22 cellular contexts compared by ENCODE assay signal in the genomic region with DNA sequence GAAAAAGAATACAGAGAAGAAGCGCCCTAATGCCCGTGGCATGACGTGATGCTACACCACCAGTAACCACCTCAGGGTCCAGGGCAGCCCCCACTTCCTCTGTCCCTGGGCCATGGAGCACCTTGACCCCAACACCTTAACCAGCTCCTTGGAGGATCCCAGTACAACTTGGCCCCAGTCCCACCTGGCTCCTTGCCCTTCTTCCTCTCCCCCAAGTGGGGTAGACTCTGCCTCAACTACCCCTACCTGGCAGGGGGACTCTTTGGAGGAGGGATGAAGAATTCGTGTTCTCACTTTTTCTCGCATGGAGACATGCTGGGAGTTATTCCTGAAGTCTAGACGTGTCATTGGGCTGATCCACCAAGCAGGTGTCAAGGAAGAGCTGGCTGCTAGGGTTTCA. TPM values are rescaled to one million over a fixed set of nuclear protein-coding genes. Genes with fewer than 3 reads are reported as not detected.
DNase-seq lines count a peak whose midpoint lies in the region; ATAC-seq and TF ChIP-seq lines count a peak whose summit lies in the region.
"Had no signal": no experiment of that assay in that cellular context is flagged by ENCODE, and none has a peak within 500 bp of the region (broad histone marks: within the 10 kb centered on the region; RNA-seq: fewer than 3 reads in every experiment).

No MANE protein-coding gene starts in this region.

- no peak overlapping the region for H3K27ac ChIP-seq in CD4-positive, CD25-positive, alpha-beta regulatory T cell (ENCODE audit: insufficient read depth, low read length, poor library complexity, severe bottlenecking)
- no peak overlapping the region for H3K27ac ChIP-seq in GM23338 (ENCODE audit: low read depth)
- no peak overlapping the region for H3K27ac ChIP-seq in SK-N-SH (ENCODE audit: low read depth in 2 of 2, low read length in 1 of 2)
- H3K27ac ChIP-seq: gastrocnemius medialis, Peyer's patch had no signal

- peaks cover 6% of the 10 kb centered on the region for H3K36me3 Mint-ChIP-seq in activated CD4-positive, alpha-beta memory T cell treated with anti-CD3 and anti-CD28 coated beads for 36 hours
- peaks cover 16% of the 10 kb centered on the region for H3K36me3 Mint-ChIP-seq in activated CD4-positive, alpha-beta memory T cell treated with anti-CD3 and anti-CD28 coated beads, Interleukin-2, amount 10 ng/mL, durations not matched to agents 7 days and 5 days (ENCODE audit: low read depth)
- H3K36me3 Mint-ChIP-seq in CD4-positive, CD25-positive, alpha-beta regulatory T cell: peaks cover 22% of the 10 kb centered on the region
- H3K36me3 Mint-ChIP-seq in GM23338 (ENCODE audit: low read depth): no peaks in the 10 kb centered on the region
- H3K36me3 Mint-ChIP-seq in activated naive CD8-positive, alpha-beta T cell treated with anti-CD3 and anti-CD28 coated beads, Interleukin-2, amount 50 U/mL, for 24 hours (ENCODE audit: low read depth): peaks cover 11% of the 10 kb centered on the region
- H3K36me3 Mint-ChIP-seq: mesothelial cell of epicardium; stimulated activated effector memory CD8-positive, alpha-beta T cell treated with anti-CD3 and anti-CD28 coated beads, Interleukin-12 subunit alpha, Interleukin-12 subunit beta, amount 100 ng/mL, for 72 hours; type B pancreatic cell had no signal

- no peak for DNase-seq in activated CD4-positive, alpha-beta memory T cell treated with anti-CD3 and anti-CD28 coated beads for 36 hours
- DNase-seq in activated CD4-positive, alpha-beta memory T cell treated with anti-CD3 and anti-CD28 coated beads, Interleukin-2, amount 10 ng/mL, durations not matched to agents 7 days and 5 days: no peak
- no peak for DNase-seq in CD4-positive, CD25-positive, alpha-beta regulatory T cell
- DNase-seq in GM23338 (ENCODE audit: low spot score) (no peak), AG08396 (ENCODE audit: low spot score) (no peak), SK-N-SH (no peak)
- no peak for DNase-seq in activated naive CD8-positive, alpha-beta T cell treated with anti-CD3 and anti-CD28 coated beads, Interleukin-2, amount 50 U/mL, for 24 hours
- DNase-seq: activated CD4-positive, CD25-positive, alpha-beta regulatory T cell; amygdala; COR-L47; gastrocnemius medialis; IMR-90; NCI-H2107; NCI-H774; Peyer's patch; SW 1271 had no signal

- intact Hi-C loops in activated CD4-positive, alpha-beta memory T cell treated with anti-CD3 and anti-CD28 coated beads for 36 hours (cut with micrococcal nuclease): no loop called here

- H4K20me1 ChIP-seq in GM23338 (replicated peaks; ENCODE audit: insufficient read depth) (no peaks in the 10 kb centered on the region; the same call in 1 of the 2 replicates), SK-N-SH (ENCODE audit: insufficient read depth) (no peaks in the 10 kb centered on the region)

- no peak overlapping the region for H3K9ac ChIP-seq in SK-N-SH

- no peaks in the 10 kb centered on the region for H3F3A ChIP-seq in GM23338 (replicated peaks; ENCODE audit: low read depth)
- H3F3A ChIP-seq in SK-N-SH (replicated peaks; ENCODE audit: insufficient read depth): no peaks in the 10 kb centered on the region

- TF ChIP-seq CTCF in GM23338 (conservative IDR thresholded peaks at IDR 0.05; ENCODE audit: low read depth in 2 of 2) (no peak), SK-N-SH (IDR thresholded peaks at IDR 0.05) (no peak)

- H3K27me3 Mint-ChIP-seq in activated CD4-positive, alpha-beta memory T cell treated with anti-CD3 and anti-CD28 coated beads for 36 hours: no peaks in the 10 kb centered on the region
- H3K27me3 Mint-ChIP-seq in activated CD4-positive, alpha-beta memory T cell treated with anti-CD3 and anti-CD28 coated beads, Interleukin-2, amount 10 ng/mL, durations not matched to agents 7 days and 5 days: no peaks in the 10 kb centered on the region
- no peaks in the 10 kb centered on the region for H3K27me3 Mint-ChIP-seq in CD4-positive, CD25-positive, alpha-beta regulatory T cell
- peaks cover 18% of the 10 kb centered on the region for H3K27me3 Mint-ChIP-seq in GM23338 (ENCODE audit: insufficient read depth, low read depth, poor library complexity)
- H3K27me3 Mint-ChIP-seq in activated naive CD8-positive, alpha-beta T cell treated with anti-CD3 and anti-CD28 coated beads, Interleukin-2, amount 50 U/mL, for 24 hours: no peaks in the 10 kb centered on the region
- H3K27me3 Mint-ChIP-seq: B cell had no signal

- POLR2A ChIA-PET in activated CD4-positive, alpha-beta memory T cell treated with anti-CD3 and anti-CD28 coated beads for 36 hours (lab: Charles Lee): interaction anchor here (0.6 to 1.1 kb wide), 2 partner anchors 19 to 64 kb away, joined by 3 to 4 read pairs; no protein-coding TSS in a partner anchor
- POLR2A ChIA-PET in activated CD4-positive, alpha-beta memory T cell treated with anti-CD3 and anti-CD28 coated beads, Interleukin-2, amount 10 ng/mL, durations not matched to agents 7 days and 5 days (lab: Charles Lee): interaction anchor here (0.6 to 2.2 kb wide), 5 partner anchors 9 to 82 kb away, joined by 3 to 12 read pairs (median 4); no protein-coding TSS in a partner anchor
- POLR2A ChIA-PET in SK-N-SH (lab: Yijun Ruan, JAX): no interaction called here

- CTCF ChIA-PET in activated CD4-positive, alpha-beta memory T cell treated with anti-CD3 and anti-CD28 coated beads for 36 hours (lab: Charles Lee): interaction anchor here (0.8 to 2.6 kb wide), 5 partner anchors 11 to 64 kb away, joined by 3 to 7 read pairs (median 4); no protein-coding TSS in a partner anchor
- CTCF ChIA-PET in activated CD4-positive, alpha-beta memory T cell treated with anti-CD3 and anti-CD28 coated beads, Interleukin-2, amount 10 ng/mL, durations not matched to agents 7 days and 5 days (lab: Charles Lee): interaction anchor here (1.2 to 5.5 kb wide), 4 partner anchors 10 to 329 kb away, joined by 3 to 17 read pairs (median 4); a partner anchor contains a TSS
- CTCF ChIA-PET in SK-N-SH (lab: Yijun Ruan, JAX): interaction anchor here (0.5 to 1.8 kb wide), 3 partner anchors 19 to 1213 kb away, joined by 3 to 9 read pairs (median 3); a partner anchor contains a TSS

- H3K4me3 ChIP-seq in CD4-positive, CD25-positive, alpha-beta regulatory T cell (ENCODE audit: low read depth, low read length): no peak overlapping the region
- H3K4me3 ChIP-seq in GM23338 (no peak overlapping the region), SK-N-SH (ENCODE audit: low read depth in 2 of 2, low read length in 1 of 2) (no peak overlapping the region)
- H3K4me3 ChIP-seq: gastrocnemius medialis, GM12878, Peyer's patch had no signal

- no peaks in the 10 kb centered on the region for H3K9me3 Mint-ChIP-seq in activated CD4-positive, alpha-beta memory T cell treated with anti-CD3 and anti-CD28 coated beads for 36 hours
- H3K9me3 Mint-ChIP-seq in activated CD4-positive, alpha-beta memory T cell treated with anti-CD3 and anti-CD28 coated beads, Interleukin-2, amount 10 ng/mL, durations not matched to agents 7 days and 5 days: no peaks in the 10 kb centered on the region
- peaks cover 0 to 4% (median 0%) of the 10 kb centered on the region in 7 donors for H3K9me3 Mint-ChIP-seq in CD4-positive, CD25-positive, alpha-beta regulatory T cell
- H3K9me3 Mint-ChIP-seq in GM23338: no peaks in the 10 kb centered on the region; the same call in 2 of the 3 replicates
- no peaks in the 10 kb centered on the region for H3K9me3 Mint-ChIP-seq in activated naive CD8-positive, alpha-beta T cell treated with anti-CD3 and anti-CD28 coated beads, Interleukin-2, amount 50 U/mL, for 24 hours
- H3K9me3 Mint-ChIP-seq: mesothelial cell of epicardium; stimulated activated effector memory CD8-positive, alpha-beta T cell treated with anti-CD3 and anti-CD28 coated beads, Interleukin-12 subunit alpha, Interleukin-12 subunit beta, amount 100 ng/mL, for 72 hours; type B pancreatic cell had no signal

- H3K4me3 Mint-ChIP-seq in activated CD4-positive, alpha-beta memory T cell treated with anti-CD3 and anti-CD28 coated beads for 36 hours: no peak overlapping the region
- no peak overlapping the region for H3K4me3 Mint-ChIP-seq in activated CD4-positive, alpha-beta memory T cell treated with anti-CD3 and anti-CD28 coated beads, Interleukin-2, amount 10 ng/mL, durations not matched to agents 7 days and 5 days
- H3K4me3 Mint-ChIP-seq in CD4-positive, CD25-positive, alpha-beta regulatory T cell: peak overlapping the region in 3 of 4 donors; percentile 48 to 70 (median 55)
- H3K4me3 Mint-ChIP-seq in GM23338: no peak overlapping the region
- H3K4me3 Mint-ChIP-seq in activated naive CD8-positive, alpha-beta T cell treated with anti-CD3 and anti-CD28 coated beads, Interleukin-2, amount 50 U/mL, for 24 hours: no peak overlapping the region
- H3K4me3 Mint-ChIP-seq: B cell; mesothelial cell of epicardium; stimulated activated effector memory CD8-positive, alpha-beta T cell treated with anti-CD3 and anti-CD28 coated beads, Interleukin-12 subunit alpha, Interleukin-12 subunit beta, amount 100 ng/mL, for 72 hours; type B pancreatic cell had no signal

- WGBS in SK-N-SH (ENCODE audit: low lambda C conversion rate): 26% methylated on average over 6 of the region's 6 CpGs

- peaks cover 67% of the 10 kb centered on the region for H3K4me1 ChIP-seq in CD4-positive, CD25-positive, alpha-beta regulatory T cell (ENCODE audit: control insufficient read depth, insufficient read depth, low read length, poor library complexity, severe bottlenecking)
- H3K4me1 ChIP-seq in GM23338 (ENCODE audit: insufficient read depth) (peaks cover 5% of the 10 kb centered on the region; the same call in 1 of the 2 replicates), SK-N-SH (ENCODE audit: control insufficient read depth in 1 of 2, insufficient read depth in 2 of 2, low read depth in 1 of 2, low read length in 1 of 2) (no peaks in the 10 kb centered on the region)
- H3K4me1 ChIP-seq: gastrocnemius medialis, Peyer's patch had no signal

- H2AFZ ChIP-seq in GM23338: no peak overlapping the region
- no peak overlapping the region for H2AFZ ChIP-seq in SK-N-SH (ENCODE audit: low read depth)

- TF ChIP-seq RAD21 in SK-N-SH (IDR thresholded peaks at IDR 0.05; ENCODE audit: low read length): no peak

- H3K4me1 Mint-ChIP-seq in activated CD4-positive, alpha-beta memory T cell treated with anti-CD3 and anti-CD28 coated beads for 36 hours (ENCODE audit: low read depth): peaks cover 90% of the 10 kb centered on the region
- peaks cover 68% of the 10 kb centered on the region for H3K4me1 Mint-ChIP-seq in activated CD4-positive, alpha-beta memory T cell treated with anti-CD3 and anti-CD28 coated beads, Interleukin-2, amount 10 ng/mL, durations not matched to agents 7 days and 5 days
- peaks cover 19 to 96% (median 64%) of the 10 kb centered on the region in 4 donors for H3K4me1 Mint-ChIP-seq in CD4-positive, CD25-positive, alpha-beta regulatory T cell
- H3K4me1 Mint-ChIP-seq in GM23338: peaks cover 10% of the 10 kb centered on the region
- H3K4me1 Mint-ChIP-seq in activated naive CD8-positive, alpha-beta T cell treated with anti-CD3 and anti-CD28 coated beads, Interleukin-2, amount 50 U/mL, for 24 hours: peaks cover 90% of the 10 kb centered on the region
- H3K4me1 Mint-ChIP-seq: mesothelial cell of epicardium had no signal

- H3K79me2 ChIP-seq in GM23338 (replicated peaks; ENCODE audit: insufficient read depth) (no peaks in the 10 kb centered on the region), SK-N-SH (ENCODE audit: insufficient read depth) (no peaks in the 10 kb centered on the region)

- no peaks in the 10 kb centered on the region for H3K36me3 ChIP-seq in CD4-positive, CD25-positive, alpha-beta regulatory T cell (ENCODE audit: control insufficient read depth, insufficient read depth, low read length)
- H3K36me3 ChIP-seq in GM23338 (ENCODE audit: insufficient read depth) (no peaks in the 10 kb centered on the region), SK-N-SH (replicated peaks in 1 of 2; ENCODE audit: control insufficient read depth in 1 of 2, insufficient read depth in 2 of 2, low read length in 1 of 2) (no peaks in the 10 kb centered on the region)
- H3K36me3 ChIP-seq: gastrocnemius medialis, Peyer's patch had no signal

- H3K4me2 ChIP-seq in GM23338 (0 out of 2 replicates have a peak overlapping the region, but pooled peaks have one; percentile 20), SK-N-SH (no peak overlapping the region)

- H3K9me3 ChIP-seq in CD4-positive, CD25-positive, alpha-beta regulatory T cell (ENCODE audit: control insufficient read depth in 2 of 2, low read length in 2 of 2): no peaks in the 10 kb centered on the region
- H3K9me3 ChIP-seq in SK-N-SH: no peaks in the 10 kb centered on the region
- H3K9me3 ChIP-seq: gastrocnemius medialis, Peyer's patch had no signal

- no peaks in the 10 kb centered on the region for H3K27me3 ChIP-seq in CD4-positive, CD25-positive, alpha-beta regulatory T cell (ENCODE audit: control insufficient read depth, insufficient read depth, low read length)
- H3K27me3 ChIP-seq in GM23338 (ENCODE audit: insufficient read depth) (peaks cover 10% of the 10 kb centered on the region), SK-N-SH (ENCODE audit: insufficient read depth) (peaks cover 23% of the 10 kb centered on the region; the same call in 1 of the 2 replicates)
- H3K27me3 ChIP-seq: gastrocnemius medialis, Peyer's patch had no signal

- TF ChIP-seq EP300 in SK-N-SH (IDR thresholded peaks at IDR 0.05; ENCODE audit: borderline replicate concordance in 1 of 2, low read depth in 1 of 2, low read length in 1 of 2): no peak

- H3K27ac Mint-ChIP-seq in activated CD4-positive, alpha-beta memory T cell treated with anti-CD3 and anti-CD28 coated beads for 36 hours: peak overlapping the region; percentile 64
- no peak overlapping the region for H3K27ac Mint-ChIP-seq in activated CD4-positive, alpha-beta memory T cell treated with anti-CD3 and anti-CD28 coated beads, Interleukin-2, amount 10 ng/mL, durations not matched to agents 7 days and 5 days
- peak overlapping the region; percentile 82 to 93 (median 92) for H3K27ac Mint-ChIP-seq in CD4-positive, CD25-positive, alpha-beta regulatory T cell
- no peak overlapping the region for H3K27ac Mint-ChIP-seq in GM23338
- peak overlapping the region; percentile 84 for H3K27ac Mint-ChIP-seq in activated naive CD8-positive, alpha-beta T cell treated with anti-CD3 and anti-CD28 coated beads, Interleukin-2, amount 50 U/mL, for 24 hours
- H3K27ac Mint-ChIP-seq: B cell; mesothelial cell of epicardium; stimulated activated effector memory CD8-positive, alpha-beta T cell treated with anti-CD3 and anti-CD28 coated beads, Interleukin-12 subunit alpha, Interleukin-12 subunit beta, amount 100 ng/mL, for 72 hours; type B pancreatic cell had no signal

- ATAC-seq in CD4-positive, CD25-positive, alpha-beta regulatory T cell (ENCODE audit: low read depth in 2 of 2): no peak
- no peak for ATAC-seq in GM23338
- ATAC-seq in activated naive CD8-positive, alpha-beta T cell treated with anti-CD3 and anti-CD28 coated beads, Interleukin-2, amount 50 U/mL, for 24 hours: no peak
- ATAC-seq in HG03439 (IDR thresholded peaks at IDR 0.05; ENCODE audit: unreplicated experiment): no peak
- ATAC-seq: gastrocnemius medialis; GM12878; stimulated activated effector memory CD8-positive, alpha-beta T cell treated with anti-CD3 and anti-CD28 coated beads, Interleukin-12 subunit alpha, Interleukin-12 subunit beta, amount 100 ng/mL, for 72 hours had no signal

- H3K9me2 ChIP-seq in GM23338 (ENCODE audit: insufficient read depth): peaks cover under 1% of the 10 kb centered on the region; the same call in 1 of the 2 replicates
- no peaks in the 10 kb centered on the region for H3K9me2 ChIP-seq in SK-N-SH

RNA-seq across cellular contexts. Expression of a gene that starts 18.9 kb away (rescaled TPM):
- total RNA-seq in activated CD4-positive, alpha-beta memory T cell treated with anti-CD3 and anti-CD28 coated beads for 36 hours: 10 to 100 TPM; 29.6 to 30.1 TPM
- 10 to 100 TPM; 35.9 to 38.3 TPM for total RNA-seq in activated CD4-positive, alpha-beta memory T cell treated with anti-CD3 and anti-CD28 coated beads, Interleukin-2, amount 10 ng/mL, durations not matched to agents 7 days and 5 days
- 48.8 TPM for total RNA-seq in CD4-positive, CD25-positive, alpha-beta regulatory T cell
- polyA plus RNA-seq in CD4-positive, CD25-positive, alpha-beta regulatory T cell: 10 to 100 TPM; 32.9 to 41.2 (median 38.7) TPM
- total RNA-seq in GM23338 (2014; rRNA removed; shearing (Covaris generic)): 12.1 and 15.7 TPM in 2 replicates
- polyA plus RNA-seq in GM23338 (2016; fragmentation: Nextera tagmentation; extraction: Ambion mirVana): 5.5 and 6.0 TPM in 2 replicates
- polyA plus RNA-seq in SK-N-SH (2012; rRNA removed): 3.0 and 3.8 TPM in 2 replicates
- polyA plus RNA-seq in SK-N-SH (2012; cell fraction: cytosol; rRNA removed): 2.4 and 3.6 TPM in 2 replicates
- polyA plus RNA-seq in SK-N-SH (2012; cell fraction: nucleus; rRNA removed): 2.2 TPM in 2 replicates

RNA-seq across cellular contexts. Expression of a gene that starts 43.5 kb away (rescaled TPM):
- 1,000 to 10,000 TPM; 2,535 to 2,567 TPM for total RNA-seq in activated CD4-positive, alpha-beta memory T cell treated with anti-CD3 and anti-CD28 coated beads for 36 hours
- 1,000 to 10,000 TPM; 5,686 to 5,768 TPM for total RNA-seq in activated CD4-positive, alpha-beta memory T cell treated with anti-CD3 and anti-CD28 coated beads, Interleukin-2, amount 10 ng/mL, durations not matched to agents 7 days and 5 days
- total RNA-seq in CD4-positive, CD25-positive, alpha-beta regulatory T cell: 2,468 TPM
- over 10,000 TPM in 1 of 4 donors, 1,000 to 10,000 TPM in 3; 7,086 to 10,693 (median 8,015) TPM for polyA plus RNA-seq in CD4-positive, CD25-positive, alpha-beta regulatory T cell
- 834 and 976 TPM in 2 replicates for total RNA-seq in GM23338 (2014; rRNA removed; shearing (Covaris generic))
- polyA plus RNA-seq in GM23338 (2016; fragmentation: Nextera tagmentation; extraction: Ambion mirVana) (2,942 and 3,166 TPM in 2 replicates), SK-N-SH (2012; rRNA removed) (3,924 and 7,920 TPM in 2 replicates)
- 5,618 and 8,173 TPM in 2 replicates for polyA plus RNA-seq in SK-N-SH (2012; cell fraction: cytosol; rRNA removed)
- 1,784 and 3,464 TPM in 2 replicates for polyA plus RNA-seq in SK-N-SH (2012; cell fraction: nucleus; rRNA removed)

Comparison
In these comparisons a context has a peak if more than half of its experiments do, and no peak if none do; other contexts are left out.
1. H3K27ac Mint-ChIP-seq: peak in activated CD4-positive, alpha-beta memory T cell treated with anti-CD3 and anti-CD28 coated beads for 36 hours (single experiment), CD4-positive, CD25-positive, alpha-beta regulatory T cell (3 of 3) and activated naive CD8-positive, alpha-beta T cell treated with anti-CD3 and anti-CD28 coated beads, Interleukin-2, amount 50 U/mL, for 24 hours (single experiment); none in activated CD4-positive, alpha-beta memory T cell treated with anti-CD3 and anti-CD28 coated beads, Interleukin-2, amount 10 ng/mL, durations not matched to agents 7 days and 5 days (single experiment) and GM23338 (single experiment).
2. H3K4me3 Mint-ChIP-seq: peak in CD4-positive, CD25-positive, alpha-beta regulatory T cell (3 of 4); none in activated CD4-positive, alpha-beta memory T cell treated with anti-CD3 and anti-CD28 coated beads for 36 hours (single experiment), activated CD4-positive, alpha-beta memory T cell treated with anti-CD3 and anti-CD28 coated beads, Interleukin-2, amount 10 ng/mL, durations not matched to agents 7 days and 5 days (single experiment), GM23338 (single experiment) and activated naive CD8-positive, alpha-beta T cell treated with anti-CD3 and anti-CD28 coated beads, Interleukin-2, amount 50 U/mL, for 24 hours (single experiment).